ENCODE assay signal across 10 cellular contexts in genomic region chr12:47885012-47885501, GRCh38. TPM values are rescaled to one million over a fixed set of nuclear protein-coding genes. Genes with fewer than 3 reads are reported as not detected.
DNase-seq lines count a peak whose midpoint lies in the region; ATAC-seq and TF ChIP-seq lines count a peak whose summit lies in the region.
"Had no signal": no experiment of that assay in that cellular context is flagged by ENCODE, and none has a peak within 500 bp of the region (broad histone marks: within the 10 kb centered on the region; RNA-seq: fewer than 3 reads in every experiment).

No MANE protein-coding gene starts in this region.

- peak; percentile 24 for TF ChIP-seq CTCF in GM10266 (IDR thresholded peaks at IDR 0.05; ENCODE audit: control insufficient read depth, insufficient read depth, low read depth, missing control alignments)

- intact Hi-C loops in posterior vena cava (cut with DNase I): no loop called here

- peak; percentile 37 for ATAC-seq in HG02623 (IDR thresholded peaks at IDR 0.05; ENCODE audit: unreplicated experiment)

- DNase-seq in GM10266 (ENCODE audit: extremely low spot score) (peak; percentile 53), mesenteric fat pad (ENCODE audit: low spot score) (peak; percentile 72), posterior vena cava (ENCODE audit: low spot score) (no peak), DMS153 treated with DMSO at 0.1 percent for 48 hours (lab: John Stamatoyannopoulos, UW; ENCODE audit: unreplicated experiment) (no peak), SW480 (ENCODE audit: low spot score) (no peak), AG20443 (ENCODE audit: low spot score) (no peak)
- DNase-seq in activated CD4-positive, CD25-positive, alpha-beta regulatory T cell treated with anti-CD3 and anti-CD28 coated beads, Interleukin-2, amount 50 U/mL, for 72 hours: peak; percentile 71
- DNase-seq: activated B cell treated with CpG ODN at 0.5 μM for 24 hours, DND-41 had no signal

RNA-seq across cellular contexts. Expression of gene VDR, which starts 19.7 kb away (rescaled TPM):
- total RNA-seq in mesenteric fat pad: 9.8 TPM
- total RNA-seq in posterior vena cava: 10 to 100 TPM in 1 of 2 donors, 1 to 10 TPM in 1; 9.6 to 10.2 TPM

Comparison
In these comparisons a context has a peak if more than half of its experiments do, and no peak if none do; other contexts are left out.
1. DNase-seq: peak in GM10266 (single experiment), activated CD4-positive, CD25-positive, alpha-beta regulatory T cell treated with anti-CD3 and anti-CD28 coated beads, Interleukin-2, amount 50 U/mL, for 72 hours (single experiment) and mesenteric fat pad (single experiment); none in posterior vena cava (single experiment), DMS153 treated with DMSO at 0.1 percent for 48 hours (single experiment), SW480 (single experiment) and AG20443 (single experiment).